In genomic region chr13:41334810-41335209, GRCh38 we compare ENCODE assay signal across 17 cellular contexts. TPM values are rescaled to one million over a fixed set of nuclear protein-coding genes. Genes with fewer than 3 reads are reported as not detected.
DNase-seq lines count a peak whose midpoint lies in the region; ATAC-seq and TF ChIP-seq lines count a peak whose summit lies in the region.
"Had no signal": no experiment of that assay in that cellular context is flagged by ENCODE, and none has a peak within 500 bp of the region (broad histone marks: within the 10 kb centered on the region; RNA-seq: fewer than 3 reads in every experiment).

No MANE protein-coding gene starts in this region.

- no peak for ATAC-seq in activated CD8-positive, alpha-beta T cell treated with anti-CD3 and anti-CD28 coated beads for 36 hours
- no peak for ATAC-seq in activated CD8-positive, alpha-beta T cell treated with anti-CD3 and anti-CD28 coated beads, Interleukin-2, amount 10 ng/mL, durations not matched to agents 7 days and 5 days
- no peak for ATAC-seq in activated naive CD8-positive, alpha-beta T cell treated with anti-CD3 and anti-CD28 coated beads, Interleukin-2, amount 50 U/mL, for 24 hours

- intact Hi-C loops in activated CD8-positive, alpha-beta T cell treated with anti-CD3 and anti-CD28 coated beads for 36 hours (cut with micrococcal nuclease): no loop called here

- POLR2A ChIA-PET in activated CD8-positive, alpha-beta T cell treated with anti-CD3 and anti-CD28 coated beads for 36 hours (lab: Charles Lee): interaction anchor here (0.6 kb wide), 2 partner anchors 20 to 47 kb away, joined by 3 read pairs; no protein-coding TSS in a partner anchor
- POLR2A ChIA-PET in activated CD8-positive, alpha-beta T cell treated with anti-CD3 and anti-CD28 coated beads, Interleukin-2, amount 10 ng/mL, durations not matched to agents 7 days and 5 days (lab: Charles Lee): no interaction called here
- POLR2A ChIA-PET in GM10248 (lab: Yijun Ruan, JAX): no interaction called here

- CTCF ChIA-PET in activated CD8-positive, alpha-beta T cell treated with anti-CD3 and anti-CD28 coated beads for 36 hours (lab: Charles Lee): no interaction called here
- CTCF ChIA-PET in activated CD8-positive, alpha-beta T cell treated with anti-CD3 and anti-CD28 coated beads, Interleukin-2, amount 10 ng/mL, durations not matched to agents 7 days and 5 days (lab: Charles Lee): no interaction called here
- CTCF ChIA-PET in GM10248 (lab: Yijun Ruan, JAX): no interaction called here

- TF ChIP-seq CTCF in activated CD8-positive, alpha-beta T cell treated with anti-CD3 and anti-CD28 coated beads for 36 hours (IDR thresholded peaks at IDR 0.05): no peak
- TF ChIP-seq CTCF in progenitor cell of endocrine pancreas (IDR thresholded peaks at IDR 0.05; ENCODE audit: unreplicated experiment) (no peak), GM10248 (IDR thresholded peaks at IDR 0.05; ENCODE audit: control extremely low read depth, extremely low read depth, low read depth, missing control alignments) (no peak)

- peaks cover 45% of the 10 kb centered on the region for H3K4me1 Mint-ChIP-seq in activated CD8-positive, alpha-beta T cell treated with anti-CD3 and anti-CD28 coated beads for 36 hours (ENCODE audit: low read depth)
- H3K4me1 Mint-ChIP-seq in activated CD8-positive, alpha-beta T cell treated with anti-CD3 and anti-CD28 coated beads, Interleukin-2, amount 10 ng/mL, durations not matched to agents 7 days and 5 days (ENCODE audit: low read depth): peaks cover 6% of the 10 kb centered on the region
- peaks cover 56% of the 10 kb centered on the region for H3K4me1 Mint-ChIP-seq in activated naive CD8-positive, alpha-beta T cell (ENCODE audit: low read depth)
- peaks cover 26% of the 10 kb centered on the region for H3K4me1 Mint-ChIP-seq in activated naive CD8-positive, alpha-beta T cell treated with anti-CD3 and anti-CD28 coated beads, Interleukin-2, amount 50 U/mL, for 24 hours
- peaks cover 27% of the 10 kb centered on the region for H3K4me1 Mint-ChIP-seq in progenitor cell of endocrine pancreas (ENCODE audit: low read depth)
- H3K4me1 Mint-ChIP-seq: B cell had no signal

- DNase-seq in activated CD8-positive, alpha-beta T cell treated with anti-CD3 and anti-CD28 coated beads for 36 hours: no peak
- DNase-seq in activated CD8-positive, alpha-beta T cell treated with anti-CD3 and anti-CD28 coated beads, Interleukin-2, amount 10 ng/mL, durations not matched to agents 7 days and 5 days: no peak
- no peak for DNase-seq in activated naive CD8-positive, alpha-beta T cell treated with anti-CD3 and anti-CD28 coated beads, Interleukin-2, amount 50 U/mL, for 24 hours
- DNase-seq in NCI-H146 treated with DMSO at 0.1 percent for 48 hours (lab: John Stamatoyannopoulos, UW; ENCODE audit: unreplicated experiment): peak; percentile 39
- no peak for DNase-seq in progenitor cell of endocrine pancreas (ENCODE audit: low spot score, unreplicated experiment)
- DNase-seq in NCI-H2196 (lab: John Stamatoyannopoulos, UW; ENCODE audit: unreplicated experiment): no peak
- DNase-seq in GM10248 (ENCODE audit: extremely low spot score): no peak
- DNase-seq: Calu3; CD4-positive, CD25-positive, alpha-beta regulatory T cell; CD8-positive, alpha-beta memory T cell; DMS53; DMS79 treated with DMSO at 0.1 percent for 48 hours; GF-D8; GOT3; HCEC 1CT had no signal

- no peaks in the 10 kb centered on the region for H3K27me3 Mint-ChIP-seq in activated CD8-positive, alpha-beta T cell treated with anti-CD3 and anti-CD28 coated beads for 36 hours
- H3K27me3 Mint-ChIP-seq in activated CD8-positive, alpha-beta T cell treated with anti-CD3 and anti-CD28 coated beads, Interleukin-2, amount 10 ng/mL, durations not matched to agents 7 days and 5 days (ENCODE audit: low read depth): no peaks in the 10 kb centered on the region
- H3K27me3 Mint-ChIP-seq in activated naive CD8-positive, alpha-beta T cell: no peaks in the 10 kb centered on the region
- H3K27me3 Mint-ChIP-seq in activated naive CD8-positive, alpha-beta T cell treated with anti-CD3 and anti-CD28 coated beads, Interleukin-2, amount 50 U/mL, for 24 hours: no peaks in the 10 kb centered on the region
- no peaks in the 10 kb centered on the region for H3K27me3 Mint-ChIP-seq in progenitor cell of endocrine pancreas
- H3K27me3 Mint-ChIP-seq: B cell; CD4-positive, CD25-positive, alpha-beta regulatory T cell; CD8-positive, alpha-beta memory T cell had no signal

- peaks cover 49% of the 10 kb centered on the region for H3K36me3 Mint-ChIP-seq in activated CD8-positive, alpha-beta T cell treated with anti-CD3 and anti-CD28 coated beads for 36 hours (ENCODE audit: low read depth)
- peaks cover 52% of the 10 kb centered on the region for H3K36me3 Mint-ChIP-seq in activated CD8-positive, alpha-beta T cell treated with anti-CD3 and anti-CD28 coated beads, Interleukin-2, amount 10 ng/mL, durations not matched to agents 7 days and 5 days (ENCODE audit: low read depth)
- H3K36me3 Mint-ChIP-seq in activated naive CD8-positive, alpha-beta T cell: peaks cover 19% of the 10 kb centered on the region
- peaks cover 52% of the 10 kb centered on the region for H3K36me3 Mint-ChIP-seq in activated naive CD8-positive, alpha-beta T cell treated with anti-CD3 and anti-CD28 coated beads, Interleukin-2, amount 50 U/mL, for 24 hours (ENCODE audit: low read depth)
- H3K36me3 Mint-ChIP-seq in progenitor cell of endocrine pancreas (ENCODE audit: insufficient read depth): peaks cover 21% of the 10 kb centered on the region

- peaks cover 1% of the 10 kb centered on the region for H3K9me3 Mint-ChIP-seq in activated CD8-positive, alpha-beta T cell treated with anti-CD3 and anti-CD28 coated beads for 36 hours
- no peaks in the 10 kb centered on the region for H3K9me3 Mint-ChIP-seq in activated CD8-positive, alpha-beta T cell treated with anti-CD3 and anti-CD28 coated beads, Interleukin-2, amount 10 ng/mL, durations not matched to agents 7 days and 5 days (ENCODE audit: insufficient read depth)
- H3K9me3 Mint-ChIP-seq in activated naive CD8-positive, alpha-beta T cell (ENCODE audit: low read depth): no peaks in the 10 kb centered on the region
- no peaks in the 10 kb centered on the region for H3K9me3 Mint-ChIP-seq in activated naive CD8-positive, alpha-beta T cell treated with anti-CD3 and anti-CD28 coated beads, Interleukin-2, amount 50 U/mL, for 24 hours
- H3K9me3 Mint-ChIP-seq in progenitor cell of endocrine pancreas (ENCODE audit: low read depth): no peaks in the 10 kb centered on the region
- H3K9me3 Mint-ChIP-seq: CD4-positive, CD25-positive, alpha-beta regulatory T cell; CD8-positive, alpha-beta memory T cell had no signal

- no peak overlapping the region for H3K4me3 Mint-ChIP-seq in activated CD8-positive, alpha-beta T cell treated with anti-CD3 and anti-CD28 coated beads for 36 hours
- no peak overlapping the region for H3K4me3 Mint-ChIP-seq in activated CD8-positive, alpha-beta T cell treated with anti-CD3 and anti-CD28 coated beads, Interleukin-2, amount 10 ng/mL, durations not matched to agents 7 days and 5 days
- H3K4me3 Mint-ChIP-seq in activated naive CD8-positive, alpha-beta T cell: no peak overlapping the region
- no peak overlapping the region for H3K4me3 Mint-ChIP-seq in activated naive CD8-positive, alpha-beta T cell treated with anti-CD3 and anti-CD28 coated beads, Interleukin-2, amount 50 U/mL, for 24 hours
- H3K4me3 Mint-ChIP-seq in progenitor cell of endocrine pancreas (ENCODE audit: low read depth): no peak overlapping the region
- H3K4me3 Mint-ChIP-seq: B cell; CD4-positive, CD25-positive, alpha-beta regulatory T cell; CD8-positive, alpha-beta memory T cell had no signal

- peak overlapping the region; percentile 5 for H3K27ac Mint-ChIP-seq in activated CD8-positive, alpha-beta T cell treated with anti-CD3 and anti-CD28 coated beads for 36 hours
- no peak overlapping the region for H3K27ac Mint-ChIP-seq in activated CD8-positive, alpha-beta T cell treated with anti-CD3 and anti-CD28 coated beads, Interleukin-2, amount 10 ng/mL, durations not matched to agents 7 days and 5 days
- peak overlapping the region; percentile 28 for H3K27ac Mint-ChIP-seq in activated naive CD8-positive, alpha-beta T cell
- no peak overlapping the region for H3K27ac Mint-ChIP-seq in activated naive CD8-positive, alpha-beta T cell treated with anti-CD3 and anti-CD28 coated beads, Interleukin-2, amount 50 U/mL, for 24 hours
- H3K27ac Mint-ChIP-seq in progenitor cell of endocrine pancreas: peak overlapping the region; percentile 63
- H3K27ac Mint-ChIP-seq: B cell; CD8-positive, alpha-beta memory T cell had no signal

RNA-seq across cellular contexts. Expression of gene NAA16, which starts 23.7 kb away (rescaled TPM):
- total RNA-seq in activated CD8-positive, alpha-beta T cell treated with anti-CD3 and anti-CD28 coated beads for 36 hours: 10 to 100 TPM; 23.5 to 32.8 TPM
- total RNA-seq in activated CD8-positive, alpha-beta T cell treated with anti-CD3 and anti-CD28 coated beads, Interleukin-2, amount 10 ng/mL, durations not matched to agents 7 days and 5 days: 10 to 100 TPM; 36.7 to 38.7 TPM
- total RNA-seq in progenitor cell of endocrine pancreas: 48.4 and 51.1 TPM in 2 replicates

Comparison
In these comparisons a context has a peak if more than half of its experiments do, and no peak if none do; other contexts are left out.
1. H3K27ac Mint-ChIP-seq: peak in activated CD8-positive, alpha-beta T cell treated with anti-CD3 and anti-CD28 coated beads for 36 hours (single experiment), activated naive CD8-positive, alpha-beta T cell (single experiment) and progenitor cell of endocrine pancreas (single experiment); none in activated CD8-positive, alpha-beta T cell treated with anti-CD3 and anti-CD28 coated beads, Interleukin-2, amount 10 ng/mL, durations not matched to agents 7 days and 5 days (single experiment) and activated naive CD8-positive, alpha-beta T cell treated with anti-CD3 and anti-CD28 coated beads, Interleukin-2, amount 50 U/mL, for 24 hours (single experiment).